In the genomic region with DNA sequence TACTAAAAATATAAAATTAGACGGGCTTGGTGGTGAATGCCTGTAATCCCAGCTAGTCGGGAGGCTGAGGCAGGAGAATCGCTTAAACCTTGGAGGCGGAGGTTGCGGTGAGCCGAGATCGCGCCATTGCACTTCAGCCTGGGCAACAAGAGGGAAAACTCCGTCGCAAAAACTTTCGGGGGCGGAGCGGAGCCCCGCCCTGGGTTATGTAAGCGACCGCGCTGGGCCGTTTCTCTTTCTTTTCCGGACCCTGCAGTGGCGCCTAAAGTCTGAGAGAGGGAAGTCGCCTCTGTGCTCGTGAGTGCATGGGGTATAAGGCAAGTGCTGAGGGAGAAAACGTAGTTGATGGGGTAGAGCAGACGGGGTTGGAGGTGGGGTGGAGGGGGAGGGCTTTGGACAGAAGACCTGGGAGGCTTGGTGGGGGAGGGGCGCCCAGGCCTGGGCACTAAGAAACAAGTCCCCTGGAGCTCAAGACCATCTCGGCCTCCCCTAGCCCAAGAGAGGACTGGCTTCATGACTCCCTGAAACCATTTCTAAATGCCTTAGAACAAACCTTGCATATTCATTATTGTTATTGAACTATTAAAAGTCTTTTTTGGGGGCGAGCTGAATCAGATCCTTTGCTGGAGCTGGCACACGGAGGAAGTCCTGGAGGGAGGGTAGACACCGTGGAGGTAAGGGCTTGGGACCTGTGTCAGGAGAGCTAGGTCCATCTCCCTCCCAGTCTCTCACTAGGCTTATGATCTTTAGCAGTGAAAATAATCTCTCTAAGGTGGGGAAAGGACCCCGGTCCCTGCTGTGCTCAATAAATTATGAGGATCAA, we compare ENCODE assay signal across 8 cellular contexts. TPM values are rescaled to one million over a fixed set of nuclear protein-coding genes. Genes with fewer than 3 reads are reported as not detected.
DNase-seq lines count a peak whose midpoint lies in the region; ATAC-seq, FAIRE-seq and TF ChIP-seq lines count a peak whose summit lies in the region.

No MANE protein-coding gene starts in this region.

- H3K9me3 Mint-ChIP-seq in CD4-positive, alpha-beta memory T cell, result peaks cover 0 to 1% (median 0%) of the 10 kb centered on the region in 8 donors

- H3K4me3 ChIP-seq in CD4-positive, alpha-beta memory T cell (ENCODE audit: low read length in 2 of 2), result peak overlapping the region; percentile 45 to 71
- H3K4me3 ChIP-seq in HFF-Myc (replicated peaks; ENCODE audit: low read depth, low read length), result peak overlapping the region; percentile 62
- H3K4me3 ChIP-seq in SJCRH30, result peak overlapping the region; percentile 95

- H3K27ac Mint-ChIP-seq in CD4-positive, alpha-beta memory T cell, result peak overlapping the region; percentile 75 to 97 (median 89)

- FAIRE-seq in urothelium cell line (lab: Jason Lieb, UNC), result no peak

- CTCF ChIA-PET in CD4-positive, alpha-beta memory T cell (lab: Charles Lee; ENCODE audit: partially characterized antibody), result interaction anchor here (0.9 to 9.0 kb wide), 8 partner anchors 20 to 94 kb away, joined by 3 to 131 read pairs (median 4); no protein-coding TSS in a partner anchor

- H3K27ac ChIP-seq in CD4-positive, alpha-beta memory T cell (ENCODE audit: low read depth, low read length), result peak overlapping the region; percentile 76
- H3K27ac ChIP-seq in SJCRH30, result peak overlapping the region; percentile 83

- H3K4me1 Mint-ChIP-seq in CD4-positive, alpha-beta memory T cell, result peaks cover 38 to 78% (median 58%) of the 10 kb centered on the region in 4 donors

- POLR2A ChIA-PET in CD4-positive, alpha-beta memory T cell (lab: Charles Lee; ENCODE audit: partially characterized antibody), result interaction anchor here (0.6 to 5.1 kb wide), 27 partner anchors 9 to 1453 kb away, joined by 3 to 33 read pairs (median 4); a partner anchor contains a TSS

- no peaks in the 10 kb centered on the region for H3K36me3 ChIP-seq in CD4-positive, alpha-beta memory T cell (ENCODE audit: insufficient read depth, low read length)
- no peaks in the 10 kb centered on the region for H3K36me3 ChIP-seq in SJCRH30

- peaks cover 68% of the 10 kb centered on the region for H3K4me1 ChIP-seq in CD4-positive, alpha-beta memory T cell (ENCODE audit: insufficient read depth, low read length)
- H3K4me1 ChIP-seq in SJCRH30, result peaks cover 5% of the 10 kb centered on the region; the same call in 1 of the 2 replicates

- no peaks in the 10 kb centered on the region for H3K27me3 Mint-ChIP-seq in CD4-positive, alpha-beta memory T cell

- peak; percentile 74 for ATAC-seq in Right ventricle myocardium superior (ENCODE audit: poor library complexity)

- no peaks in the 10 kb centered on the region for H3K9me3 ChIP-seq in CD4-positive, alpha-beta memory T cell (ENCODE audit: control insufficient read depth in 1 of 2, low read length in 2 of 2)
- no peaks in the 10 kb centered on the region for H3K9me3 ChIP-seq in SJCRH30 (replicated peaks)

- peaks cover 0 to 21% of the 10 kb centered on the region in 2 donors for H3K36me3 Mint-ChIP-seq in CD4-positive, alpha-beta memory T cell

- TF ChIP-seq CTCF in HFF-Myc (IDR thresholded peaks at IDR 0.05; ENCODE audit: low read depth, low read length, missing control alignments), result no peak

- intact Hi-C loops in CD4-positive, alpha-beta memory T cell (cut with micrococcal nuclease), result loop anchor here (1.0 to 2.0 kb wide), 2 partner anchors 43 to 142 kb away; a partner anchor contains a TSS
- intact Hi-C loops in Right ventricle myocardium superior (cut with DNase I), result no loop called here
- intact Hi-C loops in posterior cingulate gyrus (cut with DNase I), result no loop called here

- peak overlapping the region; percentile 86 to 98 (median 97) for H3K4me3 Mint-ChIP-seq in CD4-positive, alpha-beta memory T cell

- no peaks in the 10 kb centered on the region for H3K27me3 ChIP-seq in CD4-positive, alpha-beta memory T cell (ENCODE audit: insufficient read depth, low read length)
- no peaks in the 10 kb centered on the region for H3K27me3 ChIP-seq in SJCRH30

- DNase-seq in CD4-positive, alpha-beta memory T cell, result peak; percentile 60 to 83 (median 69)
- DNase-seq in HFF-Myc (ENCODE audit: extremely low read depth, low read depth) (no peak), SJCRH30 (peak; percentile 68 to 78), Right ventricle myocardium superior (peak; percentile 91), posterior cingulate gyrus (peak in 8 of 10 donors; percentile 19 to 79 (median 32)), urothelium cell line (ENCODE audit: low spot score) (peak; percentile 35), NCI-H1092 (lab: John Stamatoyannopoulos, UW) (no peak)
- DNase-seq in activated naive CD4-positive, alpha-beta T cell treated with anti-CD3 and anti-CD28 coated beads, Interleukin-2, amount 50 U/mL, for 16 hours, result peak; percentile 66

RNA-seq across cellular contexts. Expression of a gene that starts 2.7 kb away (rescaled TPM):
- 10 to 100 TPM; 18.5 to 21.2 TPM for total RNA-seq in CD4-positive, alpha-beta memory T cell
- polyA plus RNA-seq in CD4-positive, alpha-beta memory T cell, result 1 to 10 TPM; 3.5 to 5.4 TPM
- 6.8 and 7.7 TPM in 2 replicates for total RNA-seq in SJCRH30 (2014; rRNA removed; shearing (Covaris generic))
- 9.2 TPM for total RNA-seq in Right ventricle myocardium superior

RNA-seq across cellular contexts. Expression of a gene that starts 43.7 kb away (rescaled TPM):
- 1,000 to 10,000 TPM; 5,565 to 5,762 TPM for total RNA-seq in CD4-positive, alpha-beta memory T cell
- polyA plus RNA-seq in CD4-positive, alpha-beta memory T cell, result 1,000 to 10,000 TPM; 6,650 to 9,105 TPM
- total RNA-seq in SJCRH30 (2014; rRNA removed; shearing (Covaris generic)), result not detected in 2 replicates
- 398 TPM for total RNA-seq in Right ventricle myocardium superior

Comparison
In these comparisons a context has a peak if more than half of its experiments do, and no peak if none do; other contexts are left out.
1. DNase-seq: peak in CD4-positive, alpha-beta memory T cell (5 of 5), SJCRH30 (2 of 2), activated naive CD4-positive, alpha-beta T cell treated with anti-CD3 and anti-CD28 coated beads, Interleukin-2, amount 50 U/mL, for 16 hours (single experiment), Right ventricle myocardium superior (single experiment), posterior cingulate gyrus (8 of 10) and urothelium cell line (single experiment); none in HFF-Myc (single experiment) and NCI-H1092 (single experiment).
2. RNA of a gene that starts 43.7 kb away (total RNA-seq): 5,565 to 5,762 TPM in CD4-positive, alpha-beta memory T cell and 398 TPM in Right ventricle myocardium superior (single experiment); not detected in SJCRH30; every median in the first group is over 100 times any median in the second.
3. Peak in every context shown above with its lines, with median percentiles within 50 percentile points of each other: H3K4me3 ChIP-seq.